In the genomic region with DNA sequence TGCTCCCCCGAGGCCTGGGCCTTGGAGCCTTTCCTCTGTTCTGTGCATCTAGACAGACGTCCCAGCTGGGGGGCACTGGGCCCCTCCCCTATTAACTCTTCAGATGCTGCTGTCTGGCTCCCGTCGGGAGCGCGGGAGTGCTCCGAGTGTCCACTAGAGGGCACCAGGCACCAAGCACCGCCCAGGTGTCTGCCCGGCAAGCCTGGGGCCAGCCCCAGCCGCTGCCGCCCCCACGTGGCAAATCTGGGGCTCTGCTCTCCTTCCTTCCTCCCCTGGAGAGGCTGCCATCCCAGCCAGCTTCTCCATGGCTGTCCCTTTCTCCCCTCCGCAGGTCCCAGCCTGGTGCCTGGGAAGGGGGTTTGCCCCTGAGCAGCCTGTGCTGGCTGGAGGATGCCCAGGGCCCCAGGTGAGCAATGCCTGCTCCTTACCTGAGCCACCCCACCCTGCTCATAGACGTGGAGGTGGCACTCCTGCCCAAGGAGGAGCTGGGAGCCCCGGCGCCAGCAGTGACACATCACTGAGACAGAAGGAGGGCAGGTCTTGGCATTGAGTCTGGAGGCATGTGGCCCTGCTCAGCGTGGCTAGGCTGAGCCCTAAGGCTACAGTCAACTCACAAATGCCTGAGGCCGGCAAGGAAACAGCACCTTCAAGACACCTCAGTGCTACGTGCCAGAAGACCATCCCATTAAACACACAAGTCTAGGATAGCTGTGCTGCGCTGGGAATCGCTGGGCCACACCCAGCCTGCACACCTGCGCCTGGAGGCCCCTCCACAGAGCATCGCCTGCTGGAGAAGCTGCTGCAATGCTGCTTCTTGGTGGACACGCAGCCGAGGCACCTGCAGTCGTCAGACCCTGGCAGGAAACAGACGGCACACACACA, we compare ENCODE assay signal across 8 cellular contexts. TPM values are rescaled to one million over a fixed set of nuclear protein-coding genes. Genes with fewer than 3 reads are reported as not detected.
DNase-seq lines count a peak whose midpoint lies in the region; ATAC-seq and TF ChIP-seq lines count a peak whose summit lies in the region.

No MANE protein-coding gene starts in this region.

- H3K27ac ChIP-seq in coronary artery = no peak overlapping the region
- no peak overlapping the region for H3K27ac ChIP-seq in right lobe of liver

- peak; percentile 63 for ATAC-seq in GM18517 (IDR thresholded peaks at IDR 0.05; ENCODE audit: unreplicated experiment)
- ATAC-seq in HG03565 (IDR thresholded peaks at IDR 0.05; ENCODE audit: unreplicated experiment) = peak; percentile 62
- ATAC-seq in right lobe of liver = peak; percentile 82 to 91 (median 87)

- no peaks in the 10 kb centered on the region for H3K9me3 ChIP-seq in right lobe of liver

- H3K4me3 ChIP-seq in coronary artery (peak overlapping the region; percentile 26), right lobe of liver (no peak overlapping the region)

- WGBS in right lobe of liver (ENCODE audit: insufficient coverage, low coverage, low lambda C conversion rate, missing lambda C conversion rate) = 11% methylated on average over 3 of the region's 27 CpGs

- no peak for TF ChIP-seq POLR2A in right lobe of liver (IDR thresholded peaks at IDR 0.05)

- no peaks in the 10 kb centered on the region for H3K36me3 ChIP-seq in right lobe of liver

- intact Hi-C loops in right lobe of liver (cut with DNase I) = loop anchor here (2.0 to 10.0 kb wide), 3 partner anchors 76 to 172 kb away; no protein-coding TSS in a partner anchor

- peaks cover 0 to 12% (median 3%) of the 10 kb centered on the region in 4 donors for H3K4me1 ChIP-seq in right lobe of liver

- TF ChIP-seq CTCF in coronary artery (IDR thresholded peaks at IDR 0.05) (peak; percentile 99), right lobe of liver (IDR thresholded peaks at IDR 0.05) (peak; percentile 98 to 100 (median 100))

- DNase-seq in 8988T (peak; percentile 95), NCI-H774 (lab: John Stamatoyannopoulos, UW) (peak; percentile 87), coronary artery (ENCODE audit: low spot score) (peak; percentile 86), right lobe of liver (peak; percentile 89 to 91 (median 90))
- DNase-seq in activated CD4-positive, alpha-beta T cell treated with anti-CD3 and anti-CD28 coated beads, Interleukin-2, amount 50 U/mL, for 1 hour = peak; percentile 83
- peak; percentile 84 for DNase-seq in stimulated activated CD4-positive, alpha-beta T cell treated with anti-CD3 and anti-CD28 coated beads, Interleukin-4, amount 100 ng/mL, for 48 hours (ENCODE audit: low read depth in 2 of 2)

- H3K27me3 ChIP-seq in right lobe of liver = no peaks in the 10 kb centered on the region

RNA-seq across cellular contexts. Expression of a gene that starts 19.7 kb away (rescaled TPM):
- total RNA-seq in right lobe of liver = not detected

RNA-seq across cellular contexts. Expression of a gene that starts 37.1 kb away (rescaled TPM):
- total RNA-seq in right lobe of liver = 1 to 10 TPM in 4 of 6 experiments, under 1 TPM in 2; 0.57 to 2.0 (median 1.4) TPM
